ENCODE assay signal across 22 cellular contexts in genomic region chr4:123300222-123300621, GRCh38.
"Had no signal": no experiment of that assay in that cellular context is flagged by ENCODE, and none has a peak within 500 bp of the region (broad histone marks: within the 10 kb centered on the region; RNA-seq: fewer than 3 reads in every experiment).

No MANE protein-coding gene starts in this region.

- H3K27ac Mint-ChIP-seq: activated naive CD8-positive, alpha-beta T cell; activated T-cell treated with anti-CD3 and anti-CD28 coated beads, Interleukin-2, amount 50 U/mL, for 24 hours; activated T-helper 17 cell treated with anti-CD3 and anti-CD28 coated beads, Interleukin-2, amount 50 U/mL, for 72 hours; endodermal cell; naive thymus-derived CD4-positive, alpha-beta T cell had no signal

- ATAC-seq: activated T-helper 17 cell treated with anti-CD3 and anti-CD28 coated beads, Interleukin-2, amount 50 U/mL, for 72 hours; lower lobe of right lung; naive thymus-derived CD4-positive, alpha-beta T cell had no signal

- H3K9me3 Mint-ChIP-seq: activated T-cell treated with anti-CD3 and anti-CD28 coated beads, Interleukin-2, amount 50 U/mL, for 24 hours; activated T-helper 17 cell treated with anti-CD3 and anti-CD28 coated beads, Interleukin-2, amount 50 U/mL, for 72 hours; endodermal cell had no signal

- H3K27me3 Mint-ChIP-seq: activated naive CD8-positive, alpha-beta T cell; activated T-cell treated with anti-CD3 and anti-CD28 coated beads, Interleukin-2, amount 50 U/mL, for 24 hours; activated T-helper 17 cell treated with anti-CD3 and anti-CD28 coated beads, Interleukin-2, amount 50 U/mL, for 72 hours; naive thymus-derived CD4-positive, alpha-beta T cell had no signal

- H3K4me3 Mint-ChIP-seq: activated naive CD8-positive, alpha-beta T cell; activated T-cell treated with anti-CD3 and anti-CD28 coated beads, Interleukin-2, amount 50 U/mL, for 24 hours; activated T-helper 17 cell treated with anti-CD3 and anti-CD28 coated beads, Interleukin-2, amount 50 U/mL, for 72 hours; endodermal cell; naive thymus-derived CD4-positive, alpha-beta T cell had no signal

- H3K9me3 ChIP-seq: heart left ventricle, lower lobe of right lung, ovary, prostate gland, spleen, upper lobe of left lung had no signal

- H3K4me3 ChIP-seq: coronary artery, heart left ventricle, lower lobe of right lung, ovary, prostate gland, spleen, upper lobe of left lung had no signal

- H3K4me1 ChIP-seq: lower lobe of right lung, prostate gland, spleen, upper lobe of left lung had no signal

- H3K27me3 ChIP-seq: heart left ventricle, ovary, spleen, upper lobe of left lung had no signal

- H3K27ac ChIP-seq: coronary artery, epithelial cell of prostate, lower lobe of right lung, ovary, prostate gland, spleen, upper lobe of left lung had no signal

- H3K4me1 Mint-ChIP-seq: activated T-helper 17 cell treated with anti-CD3 and anti-CD28 coated beads, Interleukin-2, amount 50 U/mL, for 72 hours had no signal

- DNase-seq: activated CD4-positive, alpha-beta T cell treated with anti-CD3 and anti-CD28 coated beads, Interleukin-2, amount 50 U/mL, for 1 hour; activated CD4-positive, CD25-positive, alpha-beta regulatory T cell treated with anti-CD3 and anti-CD28 coated beads, Interleukin-2, amount 50 U/mL, for 72 hours; activated CD8-positive, alpha-beta memory T cell treated with anti-CD3 and anti-CD28 coated beads for 24 hours; activated CD8-positive, alpha-beta memory T cell treated with anti-CD3 and anti-CD28 coated beads, Interleukin-2, amount 50 U/mL, for 4 hours; activated naive CD4-positive, alpha-beta T cell; activated T-cell treated with anti-CD3 and anti-CD28 coated beads, Interleukin-2, amount 50 U/mL, for 24 hours; endodermal cell; heart left ventricle; lower lobe of right lung; naive thymus-derived CD4-positive, alpha-beta T cell; ovary; spleen; stimulated activated CD4-positive, alpha-beta T cell treated with anti-CD3 and anti-CD28 coated beads, Interleukin-4, amount 100 ng/mL, for 1 hour; stimulated activated naive CD4-positive, alpha-beta T cell; T-helper 1 cell; T1000; upper lobe of left lung had no signal

- H3K36me3 ChIP-seq: heart left ventricle, lower lobe of right lung, ovary, prostate gland, spleen, upper lobe of left lung had no signal
